1 cellular context compared by ENCODE assay signal in genomic region chrX:11648705-11649519, GRCh38.
TF ChIP-seq lines count a peak whose summit lies in the region.

No MANE protein-coding gene starts in this region.

TF ChIP-seq in GM23338, 12 proteins besides CTCF, POLR2A, EP300 and RAD21 (continued from another document):
- TF ChIP-seq, protein P1, sequence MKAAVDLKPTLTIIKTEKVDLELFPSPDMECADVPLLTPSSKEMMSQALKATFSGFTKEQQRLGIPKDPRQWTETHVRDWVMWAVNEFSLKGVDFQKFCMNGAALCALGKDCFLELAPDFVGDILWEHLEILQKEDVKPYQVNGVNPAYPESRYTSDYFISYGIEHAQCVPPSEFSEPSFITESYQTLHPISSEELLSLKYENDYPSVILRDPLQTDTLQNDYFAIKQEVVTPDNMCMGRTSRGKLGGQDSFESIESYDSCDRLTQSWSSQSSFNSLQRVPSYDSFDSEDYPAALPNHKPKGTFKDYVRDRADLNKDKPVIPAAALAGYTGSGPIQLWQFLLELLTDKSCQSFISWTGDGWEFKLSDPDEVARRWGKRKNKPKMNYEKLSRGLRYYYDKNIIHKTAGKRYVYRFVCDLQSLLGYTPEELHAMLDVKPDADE (IDR thresholded peaks at IDR 0.05) = no peak
- TF ChIP-seq CREB1 (CRISPR knock-in tag; IDR thresholded peaks at IDR 0.05; ENCODE audit: low read depth) (no peak), REST (IDR thresholded peaks at IDR 0.05; ENCODE audit: unreplicated experiment) (no peak), NANOG (IDR thresholded peaks at IDR 0.05; ENCODE audit: borderline replicate concordance) (no peak), ZNF114 (CRISPR knock-in tag; IDR thresholded peaks at IDR 0.05) (no peak), ZNF462 (CRISPR knock-in tag; IDR thresholded peaks at IDR 0.05) (no peak), POLR2AphosphoS5 (IDR thresholded peaks at IDR 0.05; ENCODE audit: low read depth) (no peak)
